ENCODE assay signal across 8 cellular contexts in the genomic region with DNA sequence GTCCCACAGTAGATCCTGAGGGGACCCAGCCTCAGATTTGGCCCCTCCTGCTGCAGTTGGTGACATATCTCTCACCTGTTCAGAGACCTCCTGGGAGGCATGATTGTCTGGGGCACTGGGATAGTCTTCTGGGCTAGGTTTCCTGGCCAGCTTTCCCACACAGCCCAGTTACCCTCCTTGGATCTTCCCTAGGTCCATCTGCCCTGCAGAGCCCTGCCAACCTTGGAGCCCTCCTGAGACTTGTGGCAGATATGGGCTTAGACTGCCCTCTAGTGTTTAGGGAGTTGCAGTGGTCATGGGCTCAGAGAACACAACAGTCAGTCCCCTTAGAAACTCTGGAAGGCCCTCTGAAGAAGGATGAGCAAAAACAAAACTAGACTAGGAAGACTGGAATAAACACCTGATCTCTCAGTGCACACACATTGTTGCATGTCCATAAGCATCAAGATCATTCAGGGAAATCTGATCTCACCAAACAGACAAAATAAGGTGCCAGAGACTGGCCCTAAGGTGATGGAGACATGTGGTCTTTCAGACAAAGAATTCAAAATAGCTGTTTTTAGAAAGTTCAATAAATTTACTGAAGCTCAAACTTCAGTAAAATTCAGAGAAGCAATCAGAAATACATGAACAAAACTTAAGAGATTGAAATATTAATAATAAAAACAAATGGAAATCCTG.
DNase-seq lines count a peak whose midpoint lies in the region; ATAC-seq, FAIRE-seq and TF ChIP-seq lines count a peak whose summit lies in the region.

No MANE protein-coding gene starts in this region.

- CTCF ChIA-PET in A549 (lab: Yijun Ruan, JAX), result interaction anchor here (1.2 kb wide), 1 partner anchor 248 kb away, joined by 3 read pairs; no protein-coding TSS in a partner anchor
- CTCF ChIA-PET in HEK293T (lab: Yijun Ruan, JAX), result interaction anchor here (0.7 kb wide), 1 partner anchor 32 kb away, joined by 3 read pairs; no protein-coding TSS in a partner anchor

- H3K4me2 ChIP-seq in A549, result no peak overlapping the region

- no peak for TF ChIP-seq POLR2A in A549 (IDR thresholded peaks at IDR 0.05; ENCODE audit: low read length)

- H3K4me3 ChIP-seq in A549 (no peak overlapping the region), lower lobe of right lung (no peak overlapping the region)

- peak; percentile 63 to 70 for TF ChIP-seq RAD21 in A549 (conservative IDR thresholded peaks at IDR 0.05 in 1 of 2, IDR thresholded peaks at IDR 0.05 in 1 of 2)

- no peaks in the 10 kb centered on the region for H3K36me3 ChIP-seq in lower lobe of right lung

- POLR2A ChIA-PET in A549 (lab: Yijun Ruan, JAX) (no interaction called here), HEK293T (lab: Yijun Ruan, JAX) (no interaction called here)

- H3K27ac ChIP-seq in A549, result no peak overlapping the region
- no peak overlapping the region for H3K27ac ChIP-seq in lower lobe of right lung

- no peak for TF ChIP-seq EP300 in A549 (IDR thresholded peaks at IDR 0.05)

- peak; percentile 95 to 97 for ATAC-seq in A549
- ATAC-seq in lower lobe of right lung, result peak; percentile 61 to 67

- DNase-seq in A549 (ENCODE audit: low read depth in 1 of 2, low spot score in 1 of 2), result peak; percentile 10 to 54
- peak; percentile 78 for DNase-seq in HEK293T (ENCODE audit: extremely low spot score)
- peak; percentile 47 for DNase-seq in amniotic epithelial cell (ENCODE audit: low read depth)
- no peak for DNase-seq in lower lobe of right lung
- no peak for DNase-seq in NCI-H1092 (lab: John Stamatoyannopoulos, UW)
- DNase-seq in OCI-M2 (lab: John Stamatoyannopoulos, UW; ENCODE audit: unreplicated experiment), result no peak

- FAIRE-seq in A549 (lab: Jason Lieb, UNC), result no peak

- H3K4me1 ChIP-seq in A549, result no peaks in the 10 kb centered on the region
- H3K4me1 ChIP-seq in lower lobe of right lung, result no peaks in the 10 kb centered on the region

- peak; percentile 47 for TF ChIP-seq CTCF in A549 (IDR thresholded peaks at IDR 0.05)
- TF ChIP-seq CTCF in GM12872 (IDR thresholded peaks at IDR 0.05; ENCODE audit: insufficient read depth, low read depth, low read length), result peak; percentile 82
- peak; percentile 85 for TF ChIP-seq CTCF in LNCAP (IDR thresholded peaks at IDR 0.05)
- TF ChIP-seq CTCF in lower lobe of right lung (IDR thresholded peaks at IDR 0.05), result peak; percentile 40

- H3K9me3 ChIP-seq in A549, result no peaks in the 10 kb centered on the region
- H3K9me3 ChIP-seq in lower lobe of right lung, result no peaks in the 10 kb centered on the region

- intact Hi-C loops in lower lobe of right lung (cut with DNase I), result no loop called here

- H3K27me3 ChIP-seq in lower lobe of right lung (ENCODE audit: low read depth), result no peaks in the 10 kb centered on the region

TF ChIP-seq in A549, 52 proteins besides CTCF, POLR2A, EP300 and RAD21:
- TF ChIP-seq ZSCAN20 (CRISPR knock-in tag; IDR thresholded peaks at IDR 0.05), result no peak
- TF ChIP-seq, protein P1, sequence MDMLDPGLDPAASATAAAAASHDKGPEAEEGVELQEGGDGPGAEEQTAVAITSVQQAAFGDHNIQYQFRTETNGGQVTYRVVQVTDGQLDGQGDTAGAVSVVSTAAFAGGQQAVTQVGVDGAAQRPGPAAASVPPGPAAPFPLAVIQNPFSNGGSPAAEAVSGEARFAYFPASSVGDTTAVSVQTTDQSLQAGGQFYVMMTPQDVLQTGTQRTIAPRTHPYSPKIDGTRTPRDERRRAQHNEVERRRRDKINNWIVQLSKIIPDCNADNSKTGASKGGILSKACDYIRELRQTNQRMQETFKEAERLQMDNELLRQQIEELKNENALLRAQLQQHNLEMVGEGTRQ (IDR thresholded peaks at IDR 0.05), result no peak
- TF ChIP-seq SMC3 (IDR thresholded peaks at IDR 0.05), result peak; percentile 43; the same call in 1 of the 3 replicates
TF ChIP-seq in A549: peak in this region for 1.

TF ChIP-seq in HEK293T, 16 proteins besides CTCF, POLR2A, EP300 and RAD21:
- TF ChIP-seq ZNF384 (IDR thresholded peaks at IDR 0.05) (no peak), HDGF (IDR thresholded peaks at IDR 0.05; ENCODE audit: borderline replicate concordance) (no peak), FOXA1 (IDR thresholded peaks at IDR 0.05) (no peak), L3MBTL2 (conservative IDR thresholded peaks at IDR 0.05) (no peak), ARNT (IDR thresholded peaks at IDR 0.05) (no peak), NFRKB (IDR thresholded peaks at IDR 0.05) (no peak), LEF1 (IDR thresholded peaks at IDR 0.05; ENCODE audit: borderline replicate concordance) (no peak), BHLHE40 (IDR thresholded peaks at IDR 0.05; ENCODE audit: borderline replicate concordance) (no peak)

Comparison
In these comparisons a context has a peak if more than half of its experiments do, and no peak if none do; other contexts are left out.
1. DNase-seq: peak in A549 (2 of 2), HEK293T (single experiment) and amniotic epithelial cell (single experiment); none in lower lobe of right lung (single experiment), NCI-H1092 (single experiment) and OCI-M2 (single experiment).
2. Peak in every context shown above with its lines, with median percentiles within 50 percentile points of each other: CTCF ChIP-seq.